ENCODE assay signal across 7 cellular contexts in the genomic region with DNA sequence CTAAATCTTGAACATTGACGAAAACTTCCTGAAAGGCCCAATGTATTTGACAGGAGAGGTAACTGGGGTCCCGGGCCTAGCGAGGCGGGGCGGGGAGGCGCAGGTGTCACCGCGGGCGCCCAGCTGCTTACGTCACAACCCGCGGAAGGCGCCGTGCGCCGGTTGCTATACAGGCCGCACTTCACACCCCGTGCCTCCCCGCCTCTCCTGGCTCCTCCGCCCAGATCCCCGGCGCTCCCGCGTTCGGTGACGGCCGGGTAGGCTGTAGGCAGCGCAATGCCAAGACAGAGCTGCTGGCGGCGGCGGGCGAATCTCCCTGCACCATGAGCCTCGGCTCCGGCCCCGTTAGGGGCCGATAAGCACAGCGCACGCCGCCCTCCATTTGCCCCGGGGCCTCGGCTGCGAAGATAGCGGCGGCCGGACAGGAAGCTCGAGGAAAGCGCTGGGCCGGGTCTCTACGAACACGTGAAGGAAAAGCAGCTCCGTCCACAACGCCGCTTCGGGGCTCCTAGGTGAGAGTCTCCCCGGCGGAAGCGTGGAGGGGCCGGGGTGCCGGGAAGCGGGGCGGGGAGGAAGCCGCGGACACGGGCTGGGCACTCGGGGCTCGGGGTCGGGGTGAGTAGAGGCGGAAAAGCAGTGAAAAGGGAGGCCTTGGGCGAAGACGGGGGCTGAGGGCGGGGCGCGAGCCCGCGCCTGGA. TPM values are rescaled to one million over a fixed set of nuclear protein-coding genes. Genes with fewer than 3 reads are reported as not detected.
DNase-seq lines count a peak whose midpoint lies in the region; ATAC-seq lines count a peak whose summit lies in the region.

A gene with protein sequence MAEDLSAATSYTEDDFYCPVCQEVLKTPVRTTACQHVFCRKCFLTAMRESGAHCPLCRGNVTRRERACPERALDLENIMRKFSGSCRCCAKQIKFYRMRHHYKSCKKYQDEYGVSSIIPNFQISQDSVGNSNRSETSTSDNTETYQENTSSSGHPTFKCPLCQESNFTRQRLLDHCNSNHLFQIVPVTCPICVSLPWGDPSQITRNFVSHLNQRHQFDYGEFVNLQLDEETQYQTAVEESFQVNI (plus strand): TSS at position 151 of the 698 bp plus-strand sequence. CDS start 903 bp downstream, outside the sequence.

- ATAC-seq in GM18511 (IDR thresholded peaks at IDR 0.05; ENCODE audit: unreplicated experiment) = peak; percentile 65
- peak; percentile 56 for ATAC-seq in HG03025 (IDR thresholded peaks at IDR 0.05; ENCODE audit: low FRiP score, unreplicated experiment)
- ATAC-seq in sciatic nerve = peak; percentile 87

- intact Hi-C loops in sciatic nerve (cut with DNase I) = no loop called here

- DNase-seq in NCI-H2081 (lab: John Stamatoyannopoulos, UW) (peak; percentile 85 to 90), T1000 (lab: John Stamatoyannopoulos, UW) (peak; percentile 77), astrocyte of the hippocampus (ENCODE audit: low read depth, low spot score) (peak; percentile 92), hypothalamus (lab: John Stamatoyannopoulos, UW) (peak in 49 of 51 donors; percentile 36 to 91 (median 78)), sciatic nerve (ENCODE audit: low spot score) (peak; percentile 92)

RNA-seq across cellular contexts. Expression of the gene that starts here (rescaled TPM):
- 22.2 TPM for total RNA-seq in sciatic nerve

Comparison
In these comparisons a context has a peak if more than half of its experiments do, and no peak if none do; other contexts are left out.
1. Peak in every context shown above with its lines: DNase-seq and ATAC-seq.